Comparison of ENCODE assay signal across 8 cellular contexts in genomic region chr12:89494411-89495231, GRCh38. TPM values are rescaled to one million over a fixed set of nuclear protein-coding genes. Genes with fewer than 3 reads are reported as not detected.
DNase-seq lines count a peak whose midpoint lies in the region; ATAC-seq and TF ChIP-seq lines count a peak whose summit lies in the region.

No MANE protein-coding gene starts in this region.

- peak; percentile 41 for ATAC-seq in GM18517 (IDR thresholded peaks at IDR 0.05; ENCODE audit: unreplicated experiment)
- peak; percentile 66 for ATAC-seq in HG02852 (IDR thresholded peaks at IDR 0.05; ENCODE audit: unreplicated experiment)
- peak; percentile 90 to 92 for ATAC-seq in activated T-cell treated with anti-CD3 and anti-CD28 coated beads, Interleukin-2, amount 50 U/mL, for 72 hours (replicated peaks in 1 of 2)
- no peak for ATAC-seq in HG02970 (IDR thresholded peaks at IDR 0.05; ENCODE audit: low FRiP score, unreplicated experiment)
- ATAC-seq in SK-N-SH treated with all-trans-retinoic acid at 6 μM for 48 hours, result no peak

- TF ChIP-seq CTCF in neural progenitor cell (IDR thresholded peaks at IDR 0.05), result no peak

- H3F3A ChIP-seq in neural progenitor cell (ENCODE audit: low read depth), result no peaks in the 10 kb centered on the region

- H3K4me1 ChIP-seq in neural progenitor cell, result no peaks in the 10 kb centered on the region

- H3K9ac ChIP-seq in neural progenitor cell, result no peak overlapping the region

- peak overlapping the region; percentile 85 for H3K27ac Mint-ChIP-seq in activated T-cell treated with anti-CD3 and anti-CD28 coated beads, Interleukin-2, amount 50 U/mL, for 72 hours
- H3K27ac Mint-ChIP-seq in neural progenitor cell, result no peak overlapping the region

- H3K36me3 ChIP-seq in neural progenitor cell, result no peaks in the 10 kb centered on the region

- no peak overlapping the region for H2AFZ ChIP-seq in neural progenitor cell (replicated peaks)

- H3K4me3 Mint-ChIP-seq in activated T-cell treated with anti-CD3 and anti-CD28 coated beads, Interleukin-2, amount 50 U/mL, for 72 hours, result peak overlapping the region; percentile 61 to 72
- no peak overlapping the region for H3K4me3 Mint-ChIP-seq in neural progenitor cell

- H3K9me3 ChIP-seq in neural progenitor cell (ENCODE audit: low read depth), result no peaks in the 10 kb centered on the region

- no peak overlapping the region for H3K4me2 ChIP-seq in neural progenitor cell

- peak; percentile 63 to 72 for DNase-seq in activated T-cell treated with anti-CD3 and anti-CD28 coated beads, Interleukin-2, amount 50 U/mL, for 72 hours
- DNase-seq in stimulated activated CD4-positive, alpha-beta T cell treated with anti-CD3 and anti-CD28 coated beads, Interleukin-15, amount 100 ng/mL, for 48 hours (ENCODE audit: low read depth in 2 of 2), result peak; percentile 31 to 45
- DNase-seq in neural progenitor cell (ENCODE audit: low spot score), result no peak
- no peak for DNase-seq in NCI-H2227 treated with DMSO at 0.1 percent for 48 hours (lab: John Stamatoyannopoulos, UW)

- H3K4me3 ChIP-seq in neural progenitor cell, result no peak overlapping the region

- H3K9me3 Mint-ChIP-seq in activated T-cell treated with anti-CD3 and anti-CD28 coated beads, Interleukin-2, amount 50 U/mL, for 72 hours, result peaks cover 2 to 3% of the 10 kb centered on the region in 2 donors
- peaks cover 2% of the 10 kb centered on the region for H3K9me3 Mint-ChIP-seq in neural progenitor cell

- H3K27me3 Mint-ChIP-seq in activated T-cell treated with anti-CD3 and anti-CD28 coated beads, Interleukin-2, amount 50 U/mL, for 72 hours (ENCODE audit: low read depth), result no peaks in the 10 kb centered on the region
- H3K27me3 Mint-ChIP-seq in neural progenitor cell (ENCODE audit: insufficient read depth, low read depth), result no peaks in the 10 kb centered on the region

- H3K27ac ChIP-seq in neural progenitor cell, result no peak overlapping the region

- no peaks in the 10 kb centered on the region for H3K27me3 ChIP-seq in neural progenitor cell

- H4K20me1 ChIP-seq in neural progenitor cell (ENCODE audit: low read depth), result no peaks in the 10 kb centered on the region

- H3K36me3 Mint-ChIP-seq in activated T-cell treated with anti-CD3 and anti-CD28 coated beads, Interleukin-2, amount 50 U/mL, for 72 hours (ENCODE audit: insufficient read depth in 2 of 2), result peaks cover 8 to 10% of the 10 kb centered on the region in 2 donors
- H3K36me3 Mint-ChIP-seq in neural progenitor cell, result peaks cover 15% of the 10 kb centered on the region

- peaks cover 25% of the 10 kb centered on the region for H3K4me1 Mint-ChIP-seq in activated T-cell treated with anti-CD3 and anti-CD28 coated beads, Interleukin-2, amount 50 U/mL, for 72 hours (ENCODE audit: low read depth)
- H3K4me1 Mint-ChIP-seq in neural progenitor cell, result no peaks in the 10 kb centered on the region

- no peaks in the 10 kb centered on the region for H3K79me2 ChIP-seq in neural progenitor cell (ENCODE audit: low read depth)

TF ChIP-seq in SK-N-SH treated with all-trans-retinoic acid at 6 μM for 48 hours, 23 proteins besides CTCF, POLR2A, EP300 and RAD21:
- TF ChIP-seq RARB (CRISPR knock-in tag; IDR thresholded peaks at IDR 0.05) (no peak), ZFP30 (CRISPR knock-in tag; IDR thresholded peaks at IDR 0.05) (no peak), CSDC2 (CRISPR knock-in tag; IDR thresholded peaks at IDR 0.05) (no peak), BACH2 (CRISPR knock-in tag; IDR thresholded peaks at IDR 0.05; ENCODE audit: borderline replicate concordance) (no peak), TCF4 (CRISPR knock-in tag; IDR thresholded peaks at IDR 0.05; ENCODE audit: borderline replicate concordance) (no peak)

RNA-seq across cellular contexts. Expression of gene GALNT4, which starts 30.0 kb away (rescaled TPM):
- 10 to 100 TPM in 1 of 2 donors, 1 to 10 TPM in 1; 6.7 to 10.6 TPM for total RNA-seq in activated T-cell treated with anti-CD3 and anti-CD28 coated beads, Interleukin-2, amount 50 U/mL, for 72 hours
- total RNA-seq in neural progenitor cell (ENCODE audit: low replicate concordance), result 2.2 and 2.8 TPM in 2 replicates

RNA-seq across cellular contexts. Expression of gene POC1B, which starts 31.2 kb away (rescaled TPM):
- total RNA-seq in activated T-cell treated with anti-CD3 and anti-CD28 coated beads, Interleukin-2, amount 50 U/mL, for 72 hours, result 10 to 100 TPM; 53.8 to 64.3 TPM
- total RNA-seq in neural progenitor cell (ENCODE audit: low replicate concordance), result 32.4 and 40.3 TPM in 2 replicates

Comparison
In these comparisons a context has a peak if more than half of its experiments do, and no peak if none do; other contexts are left out.
1. ATAC-seq: peak in GM18517 (single experiment), HG02852 (single experiment) and activated T-cell treated with anti-CD3 and anti-CD28 coated beads, Interleukin-2, amount 50 U/mL, for 72 hours (2 of 2); none in HG02970 (single experiment) and SK-N-SH treated with all-trans-retinoic acid at 6 μM for 48 hours (single experiment).
2. DNase-seq: peak in activated T-cell treated with anti-CD3 and anti-CD28 coated beads, Interleukin-2, amount 50 U/mL, for 72 hours (2 of 2) and stimulated activated CD4-positive, alpha-beta T cell treated with anti-CD3 and anti-CD28 coated beads, Interleukin-15, amount 100 ng/mL, for 48 hours (2 of 2); none in neural progenitor cell (single experiment) and NCI-H2227 treated with DMSO at 0.1 percent for 48 hours (single experiment).